Comparison of ENCODE assay signal across 1 cellular context in genomic region chr1:1782399-1783221, GRCh38.
TF ChIP-seq lines count a peak whose summit lies in the region.

No MANE protein-coding gene starts in this region.

TF ChIP-seq in HepG2, 621 proteins besides CTCF, POLR2A, EP300 and RAD21 (continued from another document and continues in another):
- TF ChIP-seq, protein P1, sequence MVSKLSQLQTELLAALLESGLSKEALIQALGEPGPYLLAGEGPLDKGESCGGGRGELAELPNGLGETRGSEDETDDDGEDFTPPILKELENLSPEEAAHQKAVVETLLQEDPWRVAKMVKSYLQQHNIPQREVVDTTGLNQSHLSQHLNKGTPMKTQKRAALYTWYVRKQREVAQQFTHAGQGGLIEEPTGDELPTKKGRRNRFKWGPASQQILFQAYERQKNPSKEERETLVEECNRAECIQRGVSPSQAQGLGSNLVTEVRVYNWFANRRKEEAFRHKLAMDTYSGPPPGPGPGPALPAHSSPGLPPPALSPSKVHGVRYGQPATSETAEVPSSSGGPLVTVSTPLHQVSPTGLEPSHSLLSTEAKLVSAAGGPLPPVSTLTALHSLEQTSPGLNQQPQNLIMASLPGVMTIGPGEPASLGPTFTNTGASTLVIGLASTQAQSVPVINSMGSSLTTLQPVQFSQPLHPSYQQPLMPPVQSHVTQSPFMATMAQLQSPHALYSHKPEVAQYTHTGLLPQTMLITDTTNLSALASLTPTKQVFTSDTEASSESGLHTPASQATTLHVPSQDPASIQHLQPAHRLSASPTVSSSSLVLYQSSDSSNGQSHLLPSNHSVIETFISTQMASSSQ (IDR thresholded peaks at IDR 0.05; ENCODE audit: low read depth): no peak
- TF ChIP-seq, protein P1 (CRISPR knock-in tag; IDR thresholded peaks at IDR 0.05; ENCODE audit: borderline replicate concordance): no peak
- TF ChIP-seq ZNF616 (CRISPR knock-in tag; IDR thresholded peaks at IDR 0.05; ENCODE audit: low read depth): no peak
- TF ChIP-seq THRA (CRISPR knock-in tag; IDR thresholded peaks at IDR 0.05; ENCODE audit: borderline replicate concordance): no peak
- no peak for TF ChIP-seq ZFP82 (CRISPR knock-in tag; IDR thresholded peaks at IDR 0.05; ENCODE audit: borderline replicate concordance)
- 0 out of 2 replicates have a peak, but pooled peaks have one; percentile 6 for TF ChIP-seq CBFB (CRISPR knock-in tag; IDR thresholded peaks at IDR 0.05)
- peak; percentile 61 for TF ChIP-seq RXRA (CRISPR knock-in tag; IDR thresholded peaks at IDR 0.05)
- TF ChIP-seq SYNCRIP (IDR thresholded peaks at IDR 0.05; ENCODE audit: insufficient read depth, low read depth, low read length): no peak
- TF ChIP-seq, protein P2, sequence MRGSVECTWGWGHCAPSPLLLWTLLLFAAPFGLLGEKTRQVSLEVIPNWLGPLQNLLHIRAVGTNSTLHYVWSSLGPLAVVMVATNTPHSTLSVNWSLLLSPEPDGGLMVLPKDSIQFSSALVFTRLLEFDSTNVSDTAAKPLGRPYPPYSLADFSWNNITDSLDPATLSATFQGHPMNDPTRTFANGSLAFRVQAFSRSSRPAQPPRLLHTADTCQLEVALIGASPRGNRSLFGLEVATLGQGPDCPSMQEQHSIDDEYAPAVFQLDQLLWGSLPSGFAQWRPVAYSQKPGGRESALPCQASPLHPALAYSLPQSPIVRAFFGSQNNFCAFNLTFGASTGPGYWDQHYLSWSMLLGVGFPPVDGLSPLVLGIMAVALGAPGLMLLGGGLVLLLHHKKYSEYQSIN (CRISPR knock-in tag; IDR thresholded peaks at IDR 0.05; ENCODE audit: borderline replicate concordance): no peak
- TF ChIP-seq TMF1 (CRISPR knock-in tag; IDR thresholded peaks at IDR 0.05; ENCODE audit: low read depth): no peak
- TF ChIP-seq, protein P3, sequence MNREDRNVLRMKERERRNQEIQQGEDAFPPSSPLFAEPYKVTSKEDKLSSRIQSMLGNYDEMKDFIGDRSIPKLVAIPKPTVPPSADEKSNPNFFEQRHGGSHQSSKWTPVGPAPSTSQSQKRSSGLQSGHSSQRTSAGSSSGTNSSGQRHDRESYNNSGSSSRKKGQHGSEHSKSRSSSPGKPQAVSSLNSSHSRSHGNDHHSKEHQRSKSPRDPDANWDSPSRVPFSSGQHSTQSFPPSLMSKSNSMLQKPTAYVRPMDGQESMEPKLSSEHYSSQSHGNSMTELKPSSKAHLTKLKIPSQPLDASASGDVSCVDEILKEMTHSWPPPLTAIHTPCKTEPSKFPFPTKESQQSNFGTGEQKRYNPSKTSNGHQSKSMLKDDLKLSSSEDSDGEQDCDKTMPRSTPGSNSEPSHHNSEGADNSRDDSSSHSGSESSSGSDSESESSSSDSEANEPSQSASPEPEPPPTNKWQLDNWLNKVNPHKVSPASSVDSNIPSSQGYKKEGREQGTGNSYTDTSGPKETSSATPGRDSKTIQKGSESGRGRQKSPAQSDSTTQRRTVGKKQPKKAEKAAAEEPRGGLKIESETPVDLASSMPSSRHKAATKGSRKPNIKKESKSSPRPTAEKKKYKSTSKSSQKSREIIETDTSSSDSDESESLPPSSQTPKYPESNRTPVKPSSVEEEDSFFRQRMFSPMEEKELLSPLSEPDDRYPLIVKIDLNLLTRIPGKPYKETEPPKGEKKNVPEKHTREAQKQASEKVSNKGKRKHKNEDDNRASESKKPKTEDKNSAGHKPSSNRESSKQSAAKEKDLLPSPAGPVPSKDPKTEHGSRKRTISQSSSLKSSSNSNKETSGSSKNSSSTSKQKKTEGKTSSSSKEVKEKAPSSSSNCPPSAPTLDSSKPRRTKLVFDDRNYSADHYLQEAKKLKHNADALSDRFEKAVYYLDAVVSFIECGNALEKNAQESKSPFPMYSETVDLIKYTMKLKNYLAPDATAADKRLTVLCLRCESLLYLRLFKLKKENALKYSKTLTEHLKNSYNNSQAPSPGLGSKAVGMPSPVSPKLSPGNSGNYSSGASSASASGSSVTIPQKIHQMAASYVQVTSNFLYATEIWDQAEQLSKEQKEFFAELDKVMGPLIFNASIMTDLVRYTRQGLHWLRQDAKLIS (CRISPR knock-in tag; IDR thresholded peaks at IDR 0.05): no peak
- TF ChIP-seq SNAPC2 (CRISPR knock-in tag; IDR thresholded peaks at IDR 0.05): 0 out of 2 replicates have a peak, but pooled peaks have one; percentile 41
- no peak for TF ChIP-seq DMTF1 (CRISPR knock-in tag; IDR thresholded peaks at IDR 0.05)
- TF ChIP-seq, protein P4, sequence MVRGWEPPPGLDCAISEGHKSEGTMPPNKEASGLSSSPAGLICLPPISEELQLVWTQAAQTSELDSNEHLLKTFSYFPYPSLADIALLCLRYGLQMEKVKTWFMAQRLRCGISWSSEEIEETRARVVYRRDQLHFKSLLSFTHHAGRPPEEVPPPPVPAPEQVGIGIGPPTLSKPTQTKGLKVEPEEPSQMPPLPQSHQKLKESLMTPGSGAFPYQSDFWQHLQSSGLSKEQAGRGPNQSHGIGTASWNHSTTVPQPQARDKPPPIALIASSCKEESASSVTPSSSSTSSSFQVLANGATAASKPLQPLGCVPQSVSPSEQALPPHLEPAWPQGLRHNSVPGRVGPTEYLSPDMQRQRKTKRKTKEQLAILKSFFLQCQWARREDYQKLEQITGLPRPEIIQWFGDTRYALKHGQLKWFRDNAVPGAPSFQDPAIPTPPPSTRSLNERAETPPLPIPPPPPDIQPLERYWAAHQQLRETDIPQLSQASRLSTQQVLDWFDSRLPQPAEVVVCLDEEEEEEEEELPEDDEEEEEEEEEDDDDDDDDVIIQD (CRISPR knock-in tag; IDR thresholded peaks at IDR 0.05; ENCODE audit: low read depth): no peak
- 0 out of 2 replicates have a peak, but pooled peaks have one; percentile 3 for TF ChIP-seq ZSCAN21 (CRISPR knock-in tag; IDR thresholded peaks at IDR 0.05; ENCODE audit: borderline replicate concordance)
- no peak for TF ChIP-seq ZNF691 (CRISPR knock-in tag; IDR thresholded peaks at IDR 0.05; ENCODE audit: borderline replicate concordance, low read depth)
- TF ChIP-seq NFKB2 (CRISPR knock-in tag; IDR thresholded peaks at IDR 0.05; ENCODE audit: borderline replicate concordance): peak; percentile 30; the same call in 1 of the 2 replicates
- peak; percentile 38 for TF ChIP-seq ZFY (CRISPR knock-in tag; IDR thresholded peaks at IDR 0.05)
- 0 out of 2 replicates have a peak, but pooled peaks have one; percentile 22 for TF ChIP-seq PITX1 (CRISPR knock-in tag; IDR thresholded peaks at IDR 0.05)
- TF ChIP-seq ETV6 (CRISPR knock-in tag; conservative IDR thresholded peaks at IDR 0.05): peak; percentile 49; the same call in 1 of the 2 replicates
- TF ChIP-seq, protein P5, sequence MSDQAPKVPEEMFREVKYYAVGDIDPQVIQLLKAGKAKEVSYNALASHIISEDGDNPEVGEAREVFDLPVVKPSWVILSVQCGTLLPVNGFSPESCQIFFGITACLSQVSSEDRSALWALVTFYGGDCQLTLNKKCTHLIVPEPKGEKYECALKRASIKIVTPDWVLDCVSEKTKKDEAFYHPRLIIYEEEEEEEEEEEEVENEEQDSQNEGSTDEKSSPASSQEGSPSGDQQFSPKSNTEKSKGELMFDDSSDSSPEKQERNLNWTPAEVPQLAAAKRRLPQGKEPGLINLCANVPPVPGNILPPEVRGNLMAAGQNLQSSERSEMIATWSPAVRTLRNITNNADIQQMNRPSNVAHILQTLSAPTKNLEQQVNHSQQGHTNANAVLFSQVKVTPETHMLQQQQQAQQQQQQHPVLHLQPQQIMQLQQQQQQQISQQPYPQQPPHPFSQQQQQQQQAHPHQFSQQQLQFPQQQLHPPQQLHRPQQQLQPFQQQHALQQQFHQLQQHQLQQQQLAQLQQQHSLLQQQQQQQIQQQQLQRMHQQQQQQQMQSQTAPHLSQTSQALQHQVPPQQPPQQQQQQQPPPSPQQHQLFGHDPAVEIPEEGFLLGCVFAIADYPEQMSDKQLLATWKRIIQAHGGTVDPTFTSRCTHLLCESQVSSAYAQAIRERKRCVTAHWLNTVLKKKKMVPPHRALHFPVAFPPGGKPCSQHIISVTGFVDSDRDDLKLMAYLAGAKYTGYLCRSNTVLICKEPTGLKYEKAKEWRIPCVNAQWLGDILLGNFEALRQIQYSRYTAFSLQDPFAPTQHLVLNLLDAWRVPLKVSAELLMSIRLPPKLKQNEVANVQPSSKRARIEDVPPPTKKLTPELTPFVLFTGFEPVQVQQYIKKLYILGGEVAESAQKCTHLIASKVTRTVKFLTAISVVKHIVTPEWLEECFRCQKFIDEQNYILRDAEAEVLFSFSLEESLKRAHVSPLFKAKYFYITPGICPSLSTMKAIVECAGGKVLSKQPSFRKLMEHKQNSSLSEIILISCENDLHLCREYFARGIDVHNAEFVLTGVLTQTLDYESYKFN (CRISPR knock-in tag; conservative IDR thresholded peaks at IDR 0.05): no peak; the same call in 1 of the 2 replicates
- no peak for TF ChIP-seq ZBTB8A (CRISPR knock-in tag; IDR thresholded peaks at IDR 0.05; ENCODE audit: borderline replicate concordance, low read depth)
- TF ChIP-seq GTF2F1 (IDR thresholded peaks at IDR 0.05; ENCODE audit: low read length): no peak
- no peak for TF ChIP-seq ATM (IDR thresholded peaks at IDR 0.05; ENCODE audit: borderline replicate concordance)
- no peak for TF ChIP-seq ZNF713 (CRISPR knock-in tag; IDR thresholded peaks at IDR 0.05)
- no peak for TF ChIP-seq SKI (IDR thresholded peaks at IDR 0.05; ENCODE audit: partially characterized antibody)
- no peak for TF ChIP-seq ZNF605 (CRISPR knock-in tag; IDR thresholded peaks at IDR 0.05)
- no peak for TF ChIP-seq NKX3-1 (CRISPR knock-in tag; IDR thresholded peaks at IDR 0.05)
- TF ChIP-seq SNAI1 (CRISPR knock-in tag; IDR thresholded peaks at IDR 0.05; ENCODE audit: borderline replicate concordance): peak; percentile 87; the same call in 1 of the 2 replicates
- TF ChIP-seq ZNF766 (CRISPR knock-in tag; IDR thresholded peaks at IDR 0.05; ENCODE audit: borderline replicate concordance): 0 out of 2 replicates have a peak, but pooled peaks have one; percentile 36
- no peak for TF ChIP-seq ZNF780A (CRISPR knock-in tag; IDR thresholded peaks at IDR 0.05)
- no peak for TF ChIP-seq HOXA9 (CRISPR knock-in tag; IDR thresholded peaks at IDR 0.05; ENCODE audit: borderline replicate concordance)
- no peak for TF ChIP-seq ATRX (CRISPR knock-in tag; IDR thresholded peaks at IDR 0.05; ENCODE audit: borderline replicate concordance)
- no peak for TF ChIP-seq ZMAT5 (CRISPR knock-in tag; IDR thresholded peaks at IDR 0.05; ENCODE audit: borderline replicate concordance, low read depth)
- TF ChIP-seq DPF2 (CRISPR knock-in tag; IDR thresholded peaks at IDR 0.05; ENCODE audit: borderline replicate concordance, low read depth): no peak
- TF ChIP-seq PAX8 (CRISPR knock-in tag; IDR thresholded peaks at IDR 0.05; ENCODE audit: borderline replicate concordance): no peak
- TF ChIP-seq HDAC1 (CRISPR knock-in tag; IDR thresholded peaks at IDR 0.05): peak; percentile 47; the same call in 1 of the 2 replicates
- no peak for TF ChIP-seq ZC3H4 (CRISPR knock-in tag; IDR thresholded peaks at IDR 0.05; ENCODE audit: borderline replicate concordance)
- TF ChIP-seq RBM22 (optimal IDR thresholded peaks at IDR 0.05; ENCODE audit: low read length): peak; percentile 88
- TF ChIP-seq IRF1 (CRISPR knock-in tag; IDR thresholded peaks at IDR 0.05; ENCODE audit: low read depth): no peak
- TF ChIP-seq TARDBP (CRISPR knock-in tag; IDR thresholded peaks at IDR 0.05): peak; percentile 77
- no peak for TF ChIP-seq ZNF567 (CRISPR knock-in tag; IDR thresholded peaks at IDR 0.05; ENCODE audit: borderline replicate concordance)
